In the genomic region with DNA sequence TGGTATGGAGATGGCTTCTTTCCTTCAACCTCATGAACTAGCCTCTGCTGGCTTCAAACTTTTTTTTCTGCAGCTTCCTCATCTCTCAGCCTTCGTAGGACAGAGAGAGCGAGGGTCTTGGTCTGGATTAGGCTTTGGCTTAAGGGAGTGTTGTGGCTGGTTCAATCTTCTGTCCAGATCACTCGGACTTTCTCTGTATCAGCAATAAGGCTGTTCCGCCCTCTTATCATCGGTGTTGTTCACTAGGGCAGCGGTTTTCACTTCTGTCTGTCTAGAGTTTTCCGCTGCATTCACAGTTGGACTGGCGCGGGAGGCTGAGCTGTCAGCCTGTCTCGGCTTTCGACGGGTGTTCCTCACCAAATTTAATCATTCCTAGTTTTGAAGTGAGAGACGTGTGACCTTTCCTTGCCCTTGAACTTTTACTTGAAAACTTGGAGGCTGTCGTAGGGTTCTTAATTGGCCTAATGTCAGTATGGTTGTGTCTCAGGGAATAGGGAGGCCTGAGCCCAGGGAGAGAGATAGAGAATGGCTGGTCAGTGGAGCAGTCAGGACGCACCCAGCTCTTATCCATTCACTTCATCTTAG, we compare ENCODE assay signal across 15 cellular contexts.
DNase-seq lines count a peak whose midpoint lies in the region; ATAC-seq and TF ChIP-seq lines count a peak whose summit lies in the region.
"Had no signal": no experiment of that assay in that cellular context is flagged by ENCODE, and none has a peak within 500 bp of the region (broad histone marks: within the 10 kb centered on the region; RNA-seq: fewer than 3 reads in every experiment).

No MANE protein-coding gene starts in this region.

- CTCF ChIA-PET in activated CD8-positive, alpha-beta T cell treated with anti-CD3 and anti-CD28 coated beads for 36 hours (lab: Charles Lee) = interaction anchor here (1.7 kb wide), 1 partner anchor 20 kb away, joined by 8 read pairs; no protein-coding TSS in a partner anchor

- no peaks in the 10 kb centered on the region for H3K36me3 ChIP-seq in transverse colon
- H3K36me3 ChIP-seq: prostate gland, stomach had no signal

- H3K9me3 ChIP-seq in transverse colon = peaks cover 2 to 8% of the 10 kb centered on the region in 2 donors
- H3K9me3 ChIP-seq: prostate gland had no signal

- H3K27ac ChIP-seq in transverse colon = no peak overlapping the region
- H3K27ac ChIP-seq: prostate gland, stomach had no signal

- no peak for ATAC-seq in left ventricle myocardium superior
- no peak for ATAC-seq in Right ventricle myocardium superior (ENCODE audit: poor library complexity)
- ATAC-seq in activated CD8-positive, alpha-beta T cell treated with anti-CD3 and anti-CD28 coated beads for 36 hours = peak; percentile 6
- no peak for ATAC-seq in memory B cell (ENCODE audit: low read depth)
- ATAC-seq in HG03280 (IDR thresholded peaks at IDR 0.05; ENCODE audit: unreplicated experiment) = no peak
- no peak for ATAC-seq in GM21423 (IDR thresholded peaks at IDR 0.05; ENCODE audit: unreplicated experiment)
- no peak for ATAC-seq in GM18868 (IDR thresholded peaks at IDR 0.05; ENCODE audit: unreplicated experiment)

- DNase-seq in left ventricle myocardium superior (peak; percentile 5), Right ventricle myocardium superior (no peak), memory B cell (ENCODE audit: low spot score in 2 of 2) (no peak), transverse colon (peak; percentile 3)
- peak; percentile 4 for DNase-seq in activated CD8-positive, alpha-beta T cell treated with anti-CD3 and anti-CD28 coated beads for 36 hours
- DNase-seq: activated CD4-positive, alpha-beta T cell treated with anti-CD3 and anti-CD28 coated beads, Interleukin-2, amount 50 U/mL, for 4 hours; amniotic stem cell; GOT3; stimulated activated CD4-positive, alpha-beta T cell treated with anti-CD3 and anti-CD28 coated beads, Interleukin-4, amount 100 ng/mL, for 4 hours; stomach; SW 1271 had no signal

- peaks cover 13% of the 10 kb centered on the region for H3K27me3 ChIP-seq in transverse colon
- H3K27me3 ChIP-seq: stomach had no signal

- no peak for TF ChIP-seq EP300 in transverse colon (IDR thresholded peaks at IDR 0.05; ENCODE audit: low read depth)

- no peak for TF ChIP-seq POLR2A in transverse colon (IDR thresholded peaks at IDR 0.05)

- peaks cover 12% of the 10 kb centered on the region for H3K9me3 Mint-ChIP-seq in activated CD8-positive, alpha-beta T cell treated with anti-CD3 and anti-CD28 coated beads for 36 hours
- peaks cover 9% of the 10 kb centered on the region for H3K9me3 Mint-ChIP-seq in memory B cell

- WGBS in transverse colon (ENCODE audit: low coverage in 1 of 2), 2 donors = 81 to 89% methylated on average over 13 to 15 of the region's 15 CpGs

- H3K4me3 ChIP-seq in transverse colon = no peak overlapping the region
- H3K4me3 ChIP-seq: prostate gland, stomach had no signal

- intact Hi-C loops in left ventricle myocardium superior (cut with micrococcal nuclease) (no loop called here), Right ventricle myocardium superior (cut with DNase I) (no loop called here), transverse colon (cut with DNase I; ENCODE audit: low total_unique reads) (no loop called here)
- intact Hi-C loops in activated CD8-positive, alpha-beta T cell treated with anti-CD3 and anti-CD28 coated beads for 36 hours (cut with micrococcal nuclease) = no loop called here

- no peak for TF ChIP-seq CTCF in activated CD8-positive, alpha-beta T cell treated with anti-CD3 and anti-CD28 coated beads for 36 hours (IDR thresholded peaks at IDR 0.05)
- no peak for TF ChIP-seq CTCF in transverse colon (IDR thresholded peaks at IDR 0.05)

- peaks cover 14 to 31% (median 22%) of the 10 kb centered on the region in 4 donors for H3K4me1 ChIP-seq in transverse colon

- H3K4me3 Mint-ChIP-seq in activated CD8-positive, alpha-beta T cell treated with anti-CD3 and anti-CD28 coated beads for 36 hours = no peak overlapping the region
- H3K4me3 Mint-ChIP-seq in memory B cell = peak overlapping the region; percentile 4

- POLR2A ChIA-PET in activated CD8-positive, alpha-beta T cell treated with anti-CD3 and anti-CD28 coated beads for 36 hours (lab: Charles Lee) = interaction anchor here (0.8 to 0.9 kb wide), 4 partner anchors 13 to 98 kb away, joined by 3 read pairs; no protein-coding TSS in a partner anchor

- H3K36me3 Mint-ChIP-seq in activated CD8-positive, alpha-beta T cell treated with anti-CD3 and anti-CD28 coated beads for 36 hours (ENCODE audit: low read depth) = peaks cover 47% of the 10 kb centered on the region
- peaks cover 19% of the 10 kb centered on the region for H3K36me3 Mint-ChIP-seq in memory B cell

- peak overlapping the region; percentile 82 for H3K27ac Mint-ChIP-seq in activated CD8-positive, alpha-beta T cell treated with anti-CD3 and anti-CD28 coated beads for 36 hours
- H3K27ac Mint-ChIP-seq in memory B cell = peak overlapping the region; percentile 79

- in situ Hi-C loops in transverse colon (cut with MboI; ENCODE audit: low pct_ligation_motif_present in 1 of 4, low pct_unique_long_range_greater_than_20kb in 1 of 4, low sequenced_read_pairs in 3 of 4) = loop anchor here in 1 of 4 donors (25.0 kb wide), 1 partner anchor 117 kb away; a partner anchor contains a TSS

- H3K4me1 Mint-ChIP-seq in activated CD8-positive, alpha-beta T cell treated with anti-CD3 and anti-CD28 coated beads for 36 hours (ENCODE audit: low read depth) = peaks cover 71% of the 10 kb centered on the region
- H3K4me1 Mint-ChIP-seq in memory B cell = peaks cover 46% of the 10 kb centered on the region

- no peaks in the 10 kb centered on the region for H3K27me3 Mint-ChIP-seq in activated CD8-positive, alpha-beta T cell treated with anti-CD3 and anti-CD28 coated beads for 36 hours
- no peaks in the 10 kb centered on the region for H3K27me3 Mint-ChIP-seq in memory B cell

Comparison
In these comparisons a context has a peak if more than half of its experiments do, and no peak if none do; other contexts are left out.
1. DNase-seq: peak in left ventricle myocardium superior (single experiment), activated CD8-positive, alpha-beta T cell treated with anti-CD3 and anti-CD28 coated beads for 36 hours (single experiment) and transverse colon (single experiment); none in Right ventricle myocardium superior (single experiment) and memory B cell (0 of 2).